Comparison of ENCODE assay signal across 22 cellular contexts in the genomic region with DNA sequence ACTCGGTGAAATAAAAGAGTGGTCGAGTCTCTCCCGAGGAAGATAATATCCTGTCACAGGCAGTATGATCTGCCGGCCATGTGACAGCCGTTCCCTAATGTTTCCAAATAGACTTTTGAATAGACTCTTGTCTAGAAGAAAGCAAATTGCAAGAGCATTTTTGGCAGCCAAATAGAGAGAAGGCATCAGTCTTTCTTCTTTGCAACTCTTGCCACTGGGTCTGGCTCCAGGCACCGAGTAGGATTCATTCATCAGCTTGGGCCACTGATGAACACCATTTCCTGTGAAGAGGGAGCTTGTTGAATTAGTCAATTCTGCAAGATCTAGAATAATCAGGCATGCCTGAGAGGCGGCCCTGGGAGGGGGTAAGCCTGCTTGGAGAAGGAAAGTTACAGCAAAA.
DNase-seq lines count a peak whose midpoint lies in the region; ATAC-seq and TF ChIP-seq lines count a peak whose summit lies in the region.
"Had no signal": no experiment of that assay in that cellular context is flagged by ENCODE, and none has a peak within 500 bp of the region (broad histone marks: within the 10 kb centered on the region; RNA-seq: fewer than 3 reads in every experiment).

No MANE protein-coding gene starts in this region.

- DNase-seq in COLO829 (ENCODE audit: low spot score), result peak; percentile 69
- DNase-seq in NCI-H69 (lab: John Stamatoyannopoulos, UW), result peak; percentile 34
- DNase-seq in fibroblast of pulmonary artery (ENCODE audit: low read depth), result peak; percentile 14
- peak; percentile 91 for DNase-seq in pons (ENCODE audit: low spot score)
- DNase-seq in NCI-H226, result no peak
- DNase-seq in NCI-H146 (lab: John Stamatoyannopoulos, UW), result no peak
- no peak for DNase-seq in stimulated activated naive B cell treated with anti-CD40 and anti-IgM and Interleukin-4, amounts not matched to agents 10 μg/mL and 1 μg/mL and 100 μg/mL, for 72 hours
- DNase-seq: activated B cell treated with CpG ODN at 0.5 μM for 24 hours; activated CD4-positive, alpha-beta memory T cell treated with anti-CD3 and anti-CD28 coated beads, Interleukin-2, amount 10 ng/mL, durations not matched to agents 7 days and 5 days; activated naive CD4-positive, alpha-beta T cell treated with Interleukin-2 at 50 U/mL for 16 hours; activated T-cell treated with anti-CD3 and anti-CD28 coated beads, Interleukin-2, amount 50 U/mL, for 24 hours; NCI-H1092 treated with DMSO at 0.1 percent for 48 hours; NCI-H748 treated with DMSO at 0.1 percent for 48 hours; PC-3; SJCRH30; stimulated activated CD4-positive, alpha-beta T cell treated with anti-CD3 and anti-CD28 coated beads, Interleukin-12 subunit alpha, Interleukin-12 subunit beta, amount 100 ng/mL, for 4 hours; stimulated activated CD8-positive, alpha-beta memory T cell treated with anti-CD3 and anti-CD28 coated beads, Interleukin-4, amount 100 ng/mL, for 48 hours had no signal

- ATAC-seq in HG03139 (IDR thresholded peaks at IDR 0.05; ENCODE audit: unreplicated experiment), result no peak
- no peak for ATAC-seq in stimulated activated naive B cell treated with anti-CD40 and anti-IgM and Interleukin-4, amounts not matched to agents 10 μg/mL and 1 μg/mL and 100 μg/mL, for 72 hours (replicated peaks)
- ATAC-seq: natural killer cell treated with Interleukin-12 subunit alpha and Interleukin-12 subunit beta and Interleukin-15 and Interleukin-18, amount 100 ng/mL, for 72 hours; PC-3 had no signal

- H3K4me3 ChIP-seq in fibroblast of pulmonary artery (replicated peaks; ENCODE audit: low read depth, low read length), result no peak overlapping the region
- H3K4me3 ChIP-seq: ascending aorta, SJCRH30, suprapubic skin had no signal

- H3K27ac Mint-ChIP-seq in stimulated activated naive B cell treated with anti-CD40 and anti-IgM and Interleukin-4, amounts not matched to agents 10 μg/mL and 1 μg/mL and 100 μg/mL, for 72 hours, result no peak overlapping the region
- H3K27ac Mint-ChIP-seq: activated B cell treated with CpG ODN at 0.5 μM for 24 hours; activated CD4-positive, alpha-beta memory T cell treated with anti-CD3 and anti-CD28 coated beads, Interleukin-2, amount 10 ng/mL, durations not matched to agents 7 days and 5 days; activated T-cell treated with anti-CD3 and anti-CD28 coated beads, Interleukin-2, amount 50 U/mL, for 24 hours; natural killer cell treated with Interleukin-12 subunit alpha and Interleukin-12 subunit beta and Interleukin-15 and Interleukin-18, amount 100 ng/mL, for 72 hours; T-helper 2 cell treated with Interferon-gamma antibody and Interleukin-4, amounts not matched to agents 5 μg/mL and 100 μg/mL, for 36 hours had no signal

- H3K9me3 Mint-ChIP-seq in stimulated activated naive B cell treated with anti-CD40 and anti-IgM and Interleukin-4, amounts not matched to agents 10 μg/mL and 1 μg/mL and 100 μg/mL, for 72 hours, result no peaks in the 10 kb centered on the region
- H3K9me3 Mint-ChIP-seq: activated B cell treated with CpG ODN at 0.5 μM for 24 hours; activated CD4-positive, alpha-beta memory T cell treated with anti-CD3 and anti-CD28 coated beads, Interleukin-2, amount 10 ng/mL, durations not matched to agents 7 days and 5 days; activated T-cell treated with anti-CD3 and anti-CD28 coated beads, Interleukin-2, amount 50 U/mL, for 24 hours; natural killer cell treated with Interleukin-12 subunit alpha and Interleukin-12 subunit beta and Interleukin-15 and Interleukin-18, amount 100 ng/mL, for 72 hours; T-helper 2 cell treated with Interferon-gamma antibody and Interleukin-4, amounts not matched to agents 5 μg/mL and 100 μg/mL, for 36 hours had no signal

- no peaks in the 10 kb centered on the region for H3K4me1 Mint-ChIP-seq in stimulated activated naive B cell treated with anti-CD40 and anti-IgM and Interleukin-4, amounts not matched to agents 10 μg/mL and 1 μg/mL and 100 μg/mL, for 72 hours
- H3K4me1 Mint-ChIP-seq: activated B cell treated with CpG ODN at 0.5 μM for 24 hours had no signal

- peaks cover 0 to 8% of the 10 kb centered on the region in 2 donors for H3K27me3 Mint-ChIP-seq in stimulated activated naive B cell treated with anti-CD40 and anti-IgM and Interleukin-4, amounts not matched to agents 10 μg/mL and 1 μg/mL and 100 μg/mL, for 72 hours
- H3K27me3 Mint-ChIP-seq: activated B cell treated with CpG ODN at 0.5 μM for 24 hours; activated T-cell treated with anti-CD3 and anti-CD28 coated beads, Interleukin-2, amount 50 U/mL, for 24 hours; natural killer cell treated with Interleukin-12 subunit alpha and Interleukin-12 subunit beta and Interleukin-15 and Interleukin-18, amount 100 ng/mL, for 72 hours had no signal

- H3K4me3 Mint-ChIP-seq in stimulated activated naive B cell treated with anti-CD40 and anti-IgM and Interleukin-4, amounts not matched to agents 10 μg/mL and 1 μg/mL and 100 μg/mL, for 72 hours, result no peak overlapping the region
- H3K4me3 Mint-ChIP-seq: activated B cell treated with CpG ODN at 0.5 μM for 24 hours; activated CD4-positive, alpha-beta memory T cell treated with anti-CD3 and anti-CD28 coated beads, Interleukin-2, amount 10 ng/mL, durations not matched to agents 7 days and 5 days; activated T-cell treated with anti-CD3 and anti-CD28 coated beads, Interleukin-2, amount 50 U/mL, for 24 hours; natural killer cell treated with Interleukin-12 subunit alpha and Interleukin-12 subunit beta and Interleukin-15 and Interleukin-18, amount 100 ng/mL, for 72 hours; T-helper 2 cell treated with Interferon-gamma antibody and Interleukin-4, amounts not matched to agents 5 μg/mL and 100 μg/mL, for 36 hours had no signal

- TF ChIP-seq CTCF in fibroblast of pulmonary artery (IDR thresholded peaks at IDR 0.05; ENCODE audit: low read length, missing control alignments), result no peak

- H3K36me3 Mint-ChIP-seq in stimulated activated naive B cell treated with anti-CD40 and anti-IgM and Interleukin-4, amounts not matched to agents 10 μg/mL and 1 μg/mL and 100 μg/mL, for 72 hours, result no peaks in the 10 kb centered on the region
- H3K36me3 Mint-ChIP-seq: natural killer cell treated with Interleukin-12 subunit alpha and Interleukin-12 subunit beta and Interleukin-15 and Interleukin-18, amount 100 ng/mL, for 72 hours had no signal

Comparison
In these comparisons a context has a peak if more than half of its experiments do, and no peak if none do; other contexts are left out.
1. DNase-seq: peak in COLO829 (single experiment), NCI-H69 (single experiment), fibroblast of pulmonary artery (single experiment) and pons (single experiment); none in NCI-H226 (single experiment), NCI-H146 (single experiment) and stimulated activated naive B cell treated with anti-CD40 and anti-IgM and Interleukin-4, amounts not matched to agents 10 μg/mL and 1 μg/mL and 100 μg/mL, for 72 hours (single experiment).